In genomic region chr20:328596-329324, GRCh38 we compare ENCODE assay signal across 10 cellular contexts. TPM values are rescaled to one million over a fixed set of nuclear protein-coding genes. Genes with fewer than 3 reads are reported as not detected.
DNase-seq lines count a peak whose midpoint lies in the region; ATAC-seq, FAIRE-seq and TF ChIP-seq lines count a peak whose summit lies in the region.
"Had no signal": no experiment of that assay in that cellular context is flagged by ENCODE, and none has a peak within 500 bp of the region (broad histone marks: within the 10 kb centered on the region; RNA-seq: fewer than 3 reads in every experiment).

No MANE protein-coding gene starts in this region.

- FAIRE-seq in urothelium cell line (lab: Jason Lieb, UNC) = no peak
- FAIRE-seq: D721Med had no signal

- H3K27me3 Mint-ChIP-seq in activated naive CD4-positive, alpha-beta T cell treated with anti-CD3 and anti-CD28 coated beads, Interleukin-2, amount 50 U/mL, for 24 hours = no peaks in the 10 kb centered on the region
- no peaks in the 10 kb centered on the region for H3K27me3 Mint-ChIP-seq in activated T-cell treated with anti-CD3 and anti-CD28 coated beads, Interleukin-2, amount 50 U/mL, for 72 hours (ENCODE audit: low read depth)
- peaks cover 20% of the 10 kb centered on the region for H3K27me3 Mint-ChIP-seq in glutamatergic neuron (ENCODE audit: unreplicated experiment)

- no peak for DNase-seq in activated naive CD4-positive, alpha-beta T cell (lab: John Stamatoyannopoulos, UW)
- DNase-seq in activated T-cell treated with anti-CD3 and anti-CD28 coated beads, Interleukin-2, amount 50 U/mL, for 72 hours = no peak
- no peak for DNase-seq in glutamatergic neuron
- no peak for DNase-seq in urothelium cell line (ENCODE audit: low spot score)
- no peak for DNase-seq in amygdala (lab: John Stamatoyannopoulos, UW)
- DNase-seq: activated CD4-positive, CD25-positive, alpha-beta regulatory T cell treated with anti-CD3 and anti-CD28 coated beads, Interleukin-2, amount 50 U/mL, for 72 hours had no signal

- H3K9me3 Mint-ChIP-seq in activated naive CD4-positive, alpha-beta T cell treated with anti-CD3 and anti-CD28 coated beads, Interleukin-2, amount 50 U/mL, for 24 hours = no peaks in the 10 kb centered on the region
- H3K9me3 Mint-ChIP-seq in activated T-cell treated with anti-CD3 and anti-CD28 coated beads, Interleukin-2, amount 50 U/mL, for 72 hours = no peaks in the 10 kb centered on the region
- peaks cover 24% of the 10 kb centered on the region for H3K9me3 Mint-ChIP-seq in glutamatergic neuron (ENCODE audit: unreplicated experiment)

- no peak for ATAC-seq in activated T-cell treated with anti-CD3 and anti-CD28 coated beads, Interleukin-2, amount 50 U/mL, for 72 hours (replicated peaks in 1 of 2)
- ATAC-seq in GM18502 (IDR thresholded peaks at IDR 0.05; ENCODE audit: poor library complexity, unreplicated experiment) = no peak

- H3K4me3 Mint-ChIP-seq in activated naive CD4-positive, alpha-beta T cell treated with anti-CD3 and anti-CD28 coated beads, Interleukin-2, amount 50 U/mL, for 24 hours = no peak overlapping the region
- peak overlapping the region; percentile 12 to 74 for H3K4me3 Mint-ChIP-seq in activated T-cell treated with anti-CD3 and anti-CD28 coated beads, Interleukin-2, amount 50 U/mL, for 72 hours
- peak overlapping the region; percentile 81 for H3K4me3 Mint-ChIP-seq in glutamatergic neuron (ENCODE audit: unreplicated experiment)

- H3K36me3 Mint-ChIP-seq in activated naive CD4-positive, alpha-beta T cell treated with anti-CD3 and anti-CD28 coated beads, Interleukin-2, amount 50 U/mL, for 24 hours = no peaks in the 10 kb centered on the region
- no peaks in the 10 kb centered on the region for H3K36me3 Mint-ChIP-seq in activated T-cell treated with anti-CD3 and anti-CD28 coated beads, Interleukin-2, amount 50 U/mL, for 72 hours (ENCODE audit: insufficient read depth in 2 of 2)
- no peaks in the 10 kb centered on the region for H3K36me3 Mint-ChIP-seq in glutamatergic neuron (ENCODE audit: unreplicated experiment)

- H3K27ac ChIP-seq in temporal lobe (ENCODE audit: low read depth, low read length) = peak overlapping the region; percentile 33

- peaks cover 22% of the 10 kb centered on the region for H3K4me1 Mint-ChIP-seq in activated naive CD4-positive, alpha-beta T cell treated with anti-CD3 and anti-CD28 coated beads, Interleukin-2, amount 50 U/mL, for 24 hours
- H3K4me1 Mint-ChIP-seq in activated T-cell treated with anti-CD3 and anti-CD28 coated beads, Interleukin-2, amount 50 U/mL, for 72 hours (ENCODE audit: low read depth) = peaks cover 34% of the 10 kb centered on the region
- peaks cover 18% of the 10 kb centered on the region for H3K4me1 Mint-ChIP-seq in glutamatergic neuron (ENCODE audit: low read depth, unreplicated experiment)

- TF ChIP-seq CTCF in glutamatergic neuron (IDR thresholded peaks at IDR 0.05; ENCODE audit: partially characterized antibody, unreplicated experiment) = no peak

- H3K27ac Mint-ChIP-seq in activated naive CD4-positive, alpha-beta T cell treated with anti-CD3 and anti-CD28 coated beads, Interleukin-2, amount 50 U/mL, for 24 hours = peak overlapping the region; percentile 5
- no peak overlapping the region for H3K27ac Mint-ChIP-seq in activated T-cell treated with anti-CD3 and anti-CD28 coated beads, Interleukin-2, amount 50 U/mL, for 72 hours
- H3K27ac Mint-ChIP-seq in glutamatergic neuron (ENCODE audit: unreplicated experiment) = peak overlapping the region; percentile 79

RNA-seq across cellular contexts. Expression of gene SOX12, which starts 3.4 kb away (rescaled TPM):
- 10 to 100 TPM in 1 of 2 donors, 1 to 10 TPM in 1; 7.8 to 11.7 TPM for total RNA-seq in activated T-cell treated with anti-CD3 and anti-CD28 coated beads, Interleukin-2, amount 50 U/mL, for 72 hours
- total RNA-seq in glutamatergic neuron (ENCODE audit: unreplicated experiment) (67.0 TPM), temporal lobe (15.0 TPM)

RNA-seq across cellular contexts. Expression of gene NRSN2, which starts 18.2 kb away (rescaled TPM):
- total RNA-seq in activated T-cell treated with anti-CD3 and anti-CD28 coated beads, Interleukin-2, amount 50 U/mL, for 72 hours = 10 to 100 TPM; 12.9 to 14.7 TPM
- total RNA-seq in glutamatergic neuron (ENCODE audit: unreplicated experiment) = 89.3 TPM
- total RNA-seq in temporal lobe = 32.7 TPM

RNA-seq across cellular contexts. Expression of gene ZCCHC3, which starts 31.4 kb away (rescaled TPM):
- total RNA-seq in activated T-cell treated with anti-CD3 and anti-CD28 coated beads, Interleukin-2, amount 50 U/mL, for 72 hours = 10 to 100 TPM; 21.3 to 21.6 TPM
- total RNA-seq in glutamatergic neuron (ENCODE audit: unreplicated experiment) (15.3 TPM), temporal lobe (14.3 TPM)

RNA-seq across cellular contexts. Expression of gene C20orf96, which starts 38.2 kb away (rescaled TPM):
- 1 to 10 TPM; 6.4 to 9.4 TPM for total RNA-seq in activated T-cell treated with anti-CD3 and anti-CD28 coated beads, Interleukin-2, amount 50 U/mL, for 72 hours
- total RNA-seq in glutamatergic neuron (ENCODE audit: unreplicated experiment) (61.1 TPM), temporal lobe (11.1 TPM)

RNA-seq across cellular contexts. Expression of gene TRIB3, which starts 51.8 kb away (rescaled TPM):
- 100 to 1,000 TPM; 165 to 281 TPM for total RNA-seq in activated T-cell treated with anti-CD3 and anti-CD28 coated beads, Interleukin-2, amount 50 U/mL, for 72 hours
- total RNA-seq in glutamatergic neuron (ENCODE audit: unreplicated experiment) (29.3 TPM), temporal lobe (10.3 TPM)
